ENCODE assay signal across 8 cellular contexts in genomic region chr15:96330064-96330449, GRCh38. TPM values are rescaled to one million over a fixed set of nuclear protein-coding genes. Genes with fewer than 3 reads are reported as not detected.
DNase-seq lines count a peak whose midpoint lies in the region; ATAC-seq and TF ChIP-seq lines count a peak whose summit lies in the region.

No MANE protein-coding gene starts in this region.

- DNase-seq in NCI-H446 (lab: John Stamatoyannopoulos, UW) = peak; percentile 30 to 76
- DNase-seq in NCI-H446 treated with DMSO at 0.1 percent for 48 hours (lab: John Stamatoyannopoulos, UW) = no peak
- peak; percentile 69 for DNase-seq in RKO (ENCODE audit: low spot score)
- DNase-seq in ecto neural progenitor cell (ENCODE audit: low spot score) = peak; percentile 87
- peak in 2 of 3 donors; percentile 70 to 80 for DNase-seq in mucosa of descending colon
- no peak for DNase-seq in DMS53 (lab: John Stamatoyannopoulos, UW)

- under 1% methylated on average over 37 of the region's 37 CpGs for WGBS in urinary bladder

- ATAC-seq in HG02623 (IDR thresholded peaks at IDR 0.05; ENCODE audit: unreplicated experiment) (peak; percentile 24), mucosa of descending colon (peak; percentile 21)

- peak overlapping the region; percentile 14 for H3K4me3 ChIP-seq in mucosa of descending colon
- peak overlapping the region; percentile 97 for H3K4me3 ChIP-seq in urinary bladder (ENCODE audit: low read depth, low read length)

- no peaks in the 10 kb centered on the region for H3K9me3 ChIP-seq in mucosa of descending colon

- no peaks in the 10 kb centered on the region for H3K36me3 ChIP-seq in mucosa of descending colon (ENCODE audit: low read depth)
- no peaks in the 10 kb centered on the region for H3K36me3 ChIP-seq in urinary bladder (ENCODE audit: insufficient read depth)

- H3K4me1 ChIP-seq in mucosa of descending colon (ENCODE audit: low read depth) = peaks cover 13% of the 10 kb centered on the region
- H3K4me1 ChIP-seq in urinary bladder (ENCODE audit: insufficient read depth) = no peaks in the 10 kb centered on the region

- H3K27ac ChIP-seq in urinary bladder (ENCODE audit: low read depth) = peak overlapping the region; percentile 88

- intact Hi-C loops in mucosa of descending colon (cut with DNase I, micrococcal nuclease) = no loop called here

- no peak for TF ChIP-seq CTCF in mucosa of descending colon (IDR thresholded peaks at IDR 0.05)

RNA-seq across cellular contexts. Expression of gene NR2F2, which starts 0.4 kb away (rescaled TPM):
- total RNA-seq in mucosa of descending colon = 10 to 100 TPM; 31.9 to 79.3 (median 36.8) TPM
- total RNA-seq in urinary bladder = 28.0 TPM
- polyA plus RNA-seq in urinary bladder = 66.2 TPM

Comparison
In these comparisons a context has a peak if more than half of its experiments do, and no peak if none do; other contexts are left out.
1. DNase-seq: peak in NCI-H446 (2 of 2), RKO (single experiment), ecto neural progenitor cell (single experiment) and mucosa of descending colon (2 of 3); none in NCI-H446 treated with DMSO at 0.1 percent for 48 hours (single experiment) and DMS53 (single experiment).